In genomic region chr22:40107244-40107643, GRCh38 we compare ENCODE assay signal across 8 cellular contexts.
A peak's percentile ranks its signal among the peaks of the same experiment; 100 is the strongest.
DNase-seq lines count a peak whose midpoint lies in the region; ATAC-seq, FAIRE-seq and TF ChIP-seq lines count a peak whose summit lies in the region.

No MANE protein-coding gene starts in this region.

- H3K9me3 ChIP-seq in Karpas-422 (ENCODE audit: low read length) (no peaks in the 10 kb centered on the region), SJCRH30 (replicated peaks) (no peaks in the 10 kb centered on the region)

- H3K4me2 ChIP-seq in Karpas-422 (ENCODE audit: low read depth, low read length, poor library complexity, severe bottlenecking): peak overlapping the region; percentile 86

- POLR2A ChIA-PET in naive thymus-derived CD8-positive, alpha-beta T cell (lab: Charles Lee): no interaction called here

- peak overlapping the region; percentile 68 to 87 (median 78) for H3K4me3 Mint-ChIP-seq in naive thymus-derived CD8-positive, alpha-beta T cell

- H3K36me3 Mint-ChIP-seq in naive thymus-derived CD8-positive, alpha-beta T cell: no peaks in the 10 kb centered on the region

- H3K4me1 ChIP-seq in Karpas-422 (ENCODE audit: low read length): peaks cover 37% of the 10 kb centered on the region
- no peaks in the 10 kb centered on the region for H3K4me1 ChIP-seq in SJCRH30

- peak overlapping the region; percentile 57 for H3K4me3 ChIP-seq in Karpas-422 (ENCODE audit: low read length)
- peak overlapping the region; percentile 7 for H3K4me3 ChIP-seq in choroid plexus epithelial cell (ENCODE audit: low read depth, low read length)
- H3K4me3 ChIP-seq in SJCRH30: no peak overlapping the region

- peak overlapping the region; percentile 44 for H3K27ac ChIP-seq in Karpas-422 (ENCODE audit: low read length)
- no peak overlapping the region for H3K27ac ChIP-seq in SJCRH30

- ATAC-seq in naive thymus-derived CD8-positive, alpha-beta T cell: peak in 1 of 2 donors; percentile 39
- ATAC-seq in GM21367 (IDR thresholded peaks at IDR 0.05; ENCODE audit: unreplicated experiment): no peak

- H3K9ac ChIP-seq in Karpas-422 (ENCODE audit: low read length): peak overlapping the region; percentile 53

- H3K79me2 ChIP-seq in Karpas-422 (ENCODE audit: low read length): peaks cover 89% of the 10 kb centered on the region

- peak overlapping the region in 9 of 10 donors; percentile 12 to 93 (median 86) for H3K27ac Mint-ChIP-seq in naive thymus-derived CD8-positive, alpha-beta T cell

- peaks cover 46 to 83% (median 80%) of the 10 kb centered on the region in 4 donors for H3K4me1 Mint-ChIP-seq in naive thymus-derived CD8-positive, alpha-beta T cell

- H2AFZ ChIP-seq in Karpas-422 (ENCODE audit: low read length): no peak overlapping the region

- H3K27me3 ChIP-seq in Karpas-422 (ENCODE audit: low read length) (no peaks in the 10 kb centered on the region), SJCRH30 (no peaks in the 10 kb centered on the region)

- H3K36me3 ChIP-seq in Karpas-422 (ENCODE audit: insufficient read depth, low read length) (no peaks in the 10 kb centered on the region), SJCRH30 (no peaks in the 10 kb centered on the region)

- no peak for FAIRE-seq in D721Med (lab: Jason Lieb, UNC)

- no peaks in the 10 kb centered on the region for H4K20me1 ChIP-seq in Karpas-422 (ENCODE audit: insufficient read depth, low read depth, low read length)

- no peaks in the 10 kb centered on the region for H3K9me2 ChIP-seq in Karpas-422 (replicated peaks; ENCODE audit: insufficient read depth, low read length)

- TF ChIP-seq CTCF in choroid plexus epithelial cell (conservative IDR thresholded peaks at IDR 0.05; ENCODE audit: low read depth, low read length) (no peak), D721Med (IDR thresholded peaks at IDR 0.05; ENCODE audit: insufficient read depth, missing control alignments) (no peak)

- DNase-seq in CD1c-positive myeloid dendritic cell (ENCODE audit: extremely low spot score) (peak; percentile 11), Karpas-422 (peak; percentile 46), choroid plexus epithelial cell (ENCODE audit: low read depth) (peak; percentile 22), SJCRH30 (no peak), D721Med (ENCODE audit: insufficient read length, low spot score) (no peak), DMS153 (lab: John Stamatoyannopoulos, UW) (no peak)
- DNase-seq in naive thymus-derived CD8-positive, alpha-beta T cell: no peak

- no peaks in the 10 kb centered on the region for H3K9me3 Mint-ChIP-seq in naive thymus-derived CD8-positive, alpha-beta T cell

- H3K27me3 Mint-ChIP-seq in naive thymus-derived CD8-positive, alpha-beta T cell: no peaks in the 10 kb centered on the region

Comparison
In these comparisons a context has a peak if more than half of its experiments do, and no peak if none do; other contexts are left out.
1. DNase-seq: peak in CD1c-positive myeloid dendritic cell (single experiment), Karpas-422 (single experiment) and choroid plexus epithelial cell (single experiment); none in naive thymus-derived CD8-positive, alpha-beta T cell (0 of 10), SJCRH30 (0 of 2), D721Med (single experiment) and DMS153 (single experiment).